25 cellular contexts compared by ENCODE assay signal in the genomic region with DNA sequence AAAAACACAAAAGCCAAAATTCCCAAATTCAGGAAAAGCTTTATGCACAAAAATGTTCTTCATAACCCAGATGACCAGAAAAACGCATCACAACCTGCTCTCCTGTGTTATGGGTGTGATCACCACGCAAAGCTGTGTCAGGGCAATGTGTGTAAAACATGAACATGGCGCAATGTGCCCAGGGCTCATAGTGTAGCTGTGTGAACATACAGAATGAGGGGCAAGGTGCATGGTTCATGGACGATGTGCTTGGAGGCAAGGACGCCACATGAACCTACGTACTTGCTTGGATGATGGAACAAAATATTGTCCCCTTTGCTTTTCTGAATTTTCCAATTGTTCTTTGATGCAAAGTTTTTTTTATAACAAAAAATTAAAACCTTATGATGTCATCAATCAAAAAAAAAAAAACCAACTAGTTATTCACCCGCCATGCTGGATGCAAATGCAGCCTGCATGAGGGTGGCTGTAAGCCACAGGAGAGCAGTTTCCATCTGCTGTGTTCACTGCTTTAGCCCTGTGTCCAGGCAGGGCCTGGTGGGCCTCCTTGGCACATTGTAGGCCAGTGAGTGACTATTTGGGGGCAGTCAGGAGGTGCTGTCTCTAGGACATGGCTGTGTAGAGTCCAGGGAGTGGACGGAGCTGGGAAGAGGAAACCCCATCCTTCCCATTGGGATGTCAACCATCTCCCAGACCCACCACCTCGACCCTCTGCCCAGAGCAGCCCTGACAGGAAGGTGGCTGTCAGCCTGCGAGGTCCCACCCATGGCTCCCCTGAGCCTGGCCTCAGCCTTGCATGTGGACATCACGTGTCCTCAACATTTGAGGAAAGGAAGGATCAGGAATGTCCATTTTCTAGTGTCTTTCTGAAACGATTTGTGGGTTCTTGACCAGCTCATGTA. TPM values are rescaled to one million over a fixed set of nuclear protein-coding genes. Genes with fewer than 3 reads are reported as not detected.
DNase-seq lines count a peak whose midpoint lies in the region; ATAC-seq, FAIRE-seq and TF ChIP-seq lines count a peak whose summit lies in the region.
"Had no signal": no experiment of that assay in that cellular context is flagged by ENCODE, and none has a peak within 500 bp of the region (broad histone marks: within the 10 kb centered on the region; RNA-seq: fewer than 3 reads in every experiment).

No MANE protein-coding gene starts in this region.

- H3K36me3 Mint-ChIP-seq in WTC11, result no peaks in the 10 kb centered on the region
- H3K36me3 Mint-ChIP-seq: CD8-positive, alpha-beta T cell had no signal

- H3K27me3 Mint-ChIP-seq in WTC11 (ENCODE audit: low read depth), result no peaks in the 10 kb centered on the region

- H3K27ac ChIP-seq in HEK293 (ENCODE audit: extremely low read depth, low read depth, low read length), result no peak overlapping the region
- no peak overlapping the region for H3K27ac ChIP-seq in kidney (ENCODE audit: low read depth in 2 of 2, low read length in 2 of 2)
- H3K27ac ChIP-seq: BLaER1 treated with 17β-estradiol and CSF1 and Interleukin-3, amounts not matched to agents 10 nM and 100 nM had no signal

- TF ChIP-seq CTCF in HEK293 (tag by site-specific recombination; IDR thresholded peaks at IDR 0.05) (no peak), WTC11 (IDR thresholded peaks at IDR 0.05) (no peak), kidney (IDR thresholded peaks at IDR 0.05; ENCODE audit: borderline replicate concordance, extremely low read depth, insufficient read depth) (no peak)

- FAIRE-seq in kidney (lab: Jason Lieb, UNC), result no peak
- FAIRE-seq: GM12892, H54 had no signal

- no peaks in the 10 kb centered on the region for H3K9me3 Mint-ChIP-seq in WTC11
- H3K9me3 Mint-ChIP-seq: CD8-positive, alpha-beta T cell had no signal

- ATAC-seq in WTC11, result no peak
- no peak for ATAC-seq in GM21367 (IDR thresholded peaks at IDR 0.05; ENCODE audit: unreplicated experiment)
- no peak for ATAC-seq in HG02973 (IDR thresholded peaks at IDR 0.05; ENCODE audit: unreplicated experiment)
- ATAC-seq: CD8-positive, alpha-beta T cell had no signal

- POLR2A ChIA-PET in HEK293 (lab: Yijun Ruan, JAX), result no interaction called here
- POLR2A ChIA-PET in WTC11 (lab: Charles Lee), result no interaction called here

- no peaks in the 10 kb centered on the region for H3K4me1 Mint-ChIP-seq in WTC11

- intact Hi-C loops in kidney (cut with DNase I), result no loop called here
- intact Hi-C loops in posterior cingulate gyrus (cut with DNase I), result no loop called here

- no peak overlapping the region for H3K4me3 Mint-ChIP-seq in WTC11
- H3K4me3 Mint-ChIP-seq: CD8-positive, alpha-beta T cell; HFFc6 had no signal

- DNase-seq in WTC11 (ENCODE audit: low spot score) (peak; percentile 4), kidney (peak; percentile 49), posterior cingulate gyrus (peak in 6 of 10 donors; percentile 1 to 69 (median 20)), DMS153 (lab: John Stamatoyannopoulos, UW) (no peak)
- DNase-seq: Calu3, HFFc6, IMR-90, Karpas-422, NCI-H1048, NCI-H1436, NCI-H1930, NCI-H226, NCI-H524, NCI-H82, SHP77 had no signal

- H3K36me3 ChIP-seq in HEK293 (ENCODE audit: control insufficient read depth in 2 of 2, insufficient read depth in 1 of 2, low read length in 2 of 2) (no peaks in the 10 kb centered on the region), kidney (ENCODE audit: control insufficient read depth in 1 of 2, insufficient read depth in 2 of 2, low read length in 2 of 2) (no peaks in the 10 kb centered on the region)
- H3K36me3 ChIP-seq: BLaER1 treated with 17β-estradiol and CSF1 and Interleukin-3, amounts not matched to agents 10 nM and 100 nM had no signal

- H3K9me3 ChIP-seq in HEK293 (ENCODE audit: control insufficient read depth, insufficient read depth, low read depth, low read length) (no peaks in the 10 kb centered on the region), kidney (ENCODE audit: control insufficient read depth in 1 of 2, low read length in 2 of 2) (no peaks in the 10 kb centered on the region)

- CTCF ChIA-PET in HEK293 (lab: Yijun Ruan, JAX), result interaction anchor here (0.6 kb wide), 1 partner anchor 39 kb away, joined by 3 read pairs; no protein-coding TSS in a partner anchor
- CTCF ChIA-PET in WTC11 (lab: Charles Lee), result no interaction called here

- no peak overlapping the region for H3K27ac Mint-ChIP-seq in WTC11
- H3K27ac Mint-ChIP-seq: CD8-positive, alpha-beta T cell; HFFc6 had no signal

- H3K9ac ChIP-seq in kidney (ENCODE audit: low read length in 2 of 2), result no peak overlapping the region
- H3K9ac ChIP-seq: BLaER1 treated with 17β-estradiol and CSF1 and Interleukin-3, amounts not matched to agents 10 nM and 100 nM had no signal

- H3K4me3 ChIP-seq in HEK293 (ENCODE audit: low read depth, low read length) (no peak overlapping the region), kidney (ENCODE audit: low read length in 2 of 2) (no peak overlapping the region)
- H3K4me3 ChIP-seq: BLaER1 treated with 17β-estradiol and CSF1 and Interleukin-3, amounts not matched to agents 10 nM and 100 nM had no signal

- H3K4me1 ChIP-seq in HEK293 (ENCODE audit: control insufficient read depth, insufficient read depth, low read length), result no peaks in the 10 kb centered on the region
- H3K4me1 ChIP-seq in kidney (ENCODE audit: control insufficient read depth in 1 of 2, insufficient read depth in 1 of 2, low read depth in 1 of 2, low read length in 2 of 2), result no peaks in the 10 kb centered on the region
- H3K4me1 ChIP-seq: BLaER1 treated with 17β-estradiol and CSF1 and Interleukin-3, amounts not matched to agents 10 nM and 100 nM had no signal

TF ChIP-seq in HEK293, 187 proteins besides CTCF, POLR2A, EP300 and RAD21 (continues in another document):
- TF ChIP-seq ZNF707 (tag by site-specific recombination; IDR thresholded peaks at IDR 0.05) (no peak), ZNF366 (tag by site-specific recombination; conservative IDR thresholded peaks at IDR 0.05) (no peak), GLIS1 (tag by site-specific recombination; IDR thresholded peaks at IDR 0.05) (no peak)
- TF ChIP-seq, protein P1, sequence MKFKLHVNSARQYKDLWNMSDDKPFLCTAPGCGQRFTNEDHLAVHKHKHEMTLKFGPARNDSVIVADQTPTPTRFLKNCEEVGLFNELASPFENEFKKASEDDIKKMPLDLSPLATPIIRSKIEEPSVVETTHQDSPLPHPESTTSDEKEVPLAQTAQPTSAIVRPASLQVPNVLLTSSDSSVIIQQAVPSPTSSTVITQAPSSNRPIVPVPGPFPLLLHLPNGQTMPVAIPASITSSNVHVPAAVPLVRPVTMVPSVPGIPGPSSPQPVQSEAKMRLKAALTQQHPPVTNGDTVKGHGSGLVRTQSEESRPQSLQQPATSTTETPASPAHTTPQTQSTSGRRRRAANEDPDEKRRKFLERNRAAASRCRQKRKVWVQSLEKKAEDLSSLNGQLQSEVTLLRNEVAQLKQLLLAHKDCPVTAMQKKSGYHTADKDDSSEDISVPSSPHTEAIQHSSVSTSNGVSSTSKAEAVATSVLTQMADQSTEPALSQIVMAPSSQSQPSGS (tag by site-specific recombination; IDR thresholded peaks at IDR 0.05; ENCODE audit: low read depth), result peak; percentile 48; the same call in 1 of the 2 replicates
- TF ChIP-seq, protein P2, sequence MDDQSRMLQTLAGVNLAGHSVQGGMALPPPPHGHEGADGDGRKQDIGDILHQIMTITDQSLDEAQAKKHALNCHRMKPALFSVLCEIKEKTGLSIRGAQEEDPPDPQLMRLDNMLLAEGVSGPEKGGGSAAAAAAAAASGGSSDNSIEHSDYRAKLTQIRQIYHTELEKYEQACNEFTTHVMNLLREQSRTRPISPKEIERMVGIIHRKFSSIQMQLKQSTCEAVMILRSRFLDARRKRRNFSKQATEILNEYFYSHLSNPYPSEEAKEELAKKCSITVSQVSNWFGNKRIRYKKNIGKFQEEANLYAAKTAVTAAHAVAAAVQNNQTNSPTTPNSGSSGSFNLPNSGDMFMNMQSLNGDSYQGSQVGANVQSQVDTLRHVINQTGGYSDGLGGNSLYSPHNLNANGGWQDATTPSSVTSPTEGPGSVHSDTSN (CRISPR knock-in tag; IDR thresholded peaks at IDR 0.05), result no peak

RNA-seq across cellular contexts. Expression of a gene that starts 13.6 kb away (rescaled TPM):
- total RNA-seq in WTC11 (2021) (not detected in 3 replicates), kidney (not detected)
- not detected for polyA plus RNA-seq in kidney (ENCODE audit: insufficient read depth, low read depth, low replicate concordance)
- total RNA-seq: Calu3; CD8-positive, alpha-beta T cell; HFFc6; HT-29; IMR-90; MCF 10A; RPMI7951 had no signal
- polyA plus RNA-seq: IMR-90 had no signal

RNA-seq across cellular contexts. Expression of a gene that starts 25.0 kb away (rescaled TPM):
- total RNA-seq in WTC11 (2021), result 0.16 TPM in 1 of 3 replicates, not detected in the others
- not detected for total RNA-seq in kidney
- polyA plus RNA-seq in kidney (ENCODE audit: insufficient read depth, low read depth, low replicate concordance), result not detected
- total RNA-seq: Calu3; CD8-positive, alpha-beta T cell; HFFc6; HT-29; IMR-90; MCF 10A; RPMI7951 had no signal
- polyA plus RNA-seq: IMR-90 had no signal

RNA-seq across cellular contexts. Expression of a gene that starts 32.2 kb away (rescaled TPM):
- total RNA-seq in WTC11 (2021) (not detected in 3 replicates), kidney (not detected)
- polyA plus RNA-seq in kidney (ENCODE audit: insufficient read depth, low read depth, low replicate concordance), result not detected
- total RNA-seq: Calu3; CD8-positive, alpha-beta T cell; HFFc6; HT-29; IMR-90; MCF 10A; RPMI7951 had no signal
- polyA plus RNA-seq: IMR-90 had no signal

RNA-seq across cellular contexts. Expression of a gene that starts 47.2 kb away (rescaled TPM):
- total RNA-seq in WTC11 (2021) (not detected in 3 replicates), kidney (not detected)
- not detected for polyA plus RNA-seq in kidney (ENCODE audit: insufficient read depth, low read depth, low replicate concordance)
- total RNA-seq: Calu3; CD8-positive, alpha-beta T cell; HFFc6; HT-29; IMR-90; MCF 10A; RPMI7951 had no signal
- polyA plus RNA-seq: IMR-90 had no signal

RNA-seq across cellular contexts. Expression of a gene that starts 54.1 kb away (rescaled TPM):
- not detected in 3 replicates for total RNA-seq in WTC11 (2021)
- not detected for total RNA-seq in kidney
- polyA plus RNA-seq in kidney (ENCODE audit: insufficient read depth, low read depth, low replicate concordance), result not detected
- total RNA-seq: Calu3; CD8-positive, alpha-beta T cell; HFFc6; HT-29; IMR-90; MCF 10A; RPMI7951 had no signal
- polyA plus RNA-seq: IMR-90 had no signal
